In the genomic region with DNA sequence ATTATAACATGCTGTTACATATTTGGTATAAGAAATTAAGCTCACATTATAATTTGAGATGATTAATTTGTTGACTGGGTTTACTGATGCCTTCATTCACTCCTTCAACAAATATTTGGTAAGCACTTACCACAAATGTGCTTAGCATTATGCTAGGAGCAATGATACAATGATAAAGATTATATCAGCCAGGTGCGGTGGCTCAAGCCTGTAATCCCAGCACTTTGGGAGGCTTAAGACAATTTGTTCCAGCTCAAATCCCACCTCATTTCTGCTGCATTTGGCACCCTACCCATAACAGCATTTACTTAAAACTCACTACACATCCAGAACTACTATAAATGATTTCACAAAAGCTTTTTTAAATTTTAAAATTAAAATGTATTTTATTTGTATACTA, we compare ENCODE assay signal across 24 cellular contexts.
"Had no signal": no experiment of that assay in that cellular context is flagged by ENCODE, and none has a peak within 500 bp of the region (broad histone marks: within the 10 kb centered on the region; RNA-seq: fewer than 3 reads in every experiment).

No MANE protein-coding gene starts in this region.

- H3K27ac ChIP-seq: brain microvascular endothelial cell, cardiac muscle cell had no signal

- DNase-seq: activated CD4-positive, alpha-beta memory T cell treated with anti-CD3 and anti-CD28 coated beads, Interleukin-2, amount 10 ng/mL, durations not matched to agents 7 days and 5 days; activated CD4-positive, alpha-beta T cell treated with anti-CD3 and anti-CD28 coated beads, Interleukin-2, amount 10 ng/mL, durations not matched to agents 7 days and 5 days; activated CD4-positive, CD25-positive, alpha-beta regulatory T cell; activated gamma-delta T cell treated with Interleukin-2 at 50 U/mL for 16 hours; activated naive CD4-positive, alpha-beta T cell treated with anti-CD3 and anti-CD28 coated beads, Interleukin-2, amount 10 ng/mL, durations not matched to agents 7 days and 5 days; activated naive CD8-positive, alpha-beta T cell treated with anti-CD3 and anti-CD28 coated beads for 36 hours; activated T-cell treated with anti-CD3 and anti-CD28 coated beads for 4 hours; activated T-cell treated with anti-CD3 and anti-CD28 coated beads, Interleukin-2, amount 50 U/mL, for 48 hours; brain microvascular endothelial cell; Karpas-422; MM.1S; NCI-H1105; NCI-H146; NCI-H187 treated with DMSO at 0.1 percent for 48 hours; NCI-H2171; NCI-H2227 treated with DMSO at 0.1 percent for 48 hours; NCI-H446 treated with DMSO at 0.1 percent for 48 hours; NCI-H526 treated with DMSO at 0.1 percent for 48 hours; NK-92 treated with Interleukin-12 subunit alpha and Interleukin-12 subunit beta, amount 100 ng/mL, for 24 hours; OCI-M1; RPMI8226; SK-N-SH had no signal

- H3K9me3 ChIP-seq: SK-N-SH had no signal

- H3K36me3 ChIP-seq: brain microvascular endothelial cell, cardiac muscle cell had no signal

- H3K4me3 ChIP-seq: cardiac muscle cell, K562 had no signal

- H3K27me3 ChIP-seq: brain microvascular endothelial cell, cardiac muscle cell had no signal
